Comparison of ENCODE assay signal across 20 cellular contexts in the genomic region with DNA sequence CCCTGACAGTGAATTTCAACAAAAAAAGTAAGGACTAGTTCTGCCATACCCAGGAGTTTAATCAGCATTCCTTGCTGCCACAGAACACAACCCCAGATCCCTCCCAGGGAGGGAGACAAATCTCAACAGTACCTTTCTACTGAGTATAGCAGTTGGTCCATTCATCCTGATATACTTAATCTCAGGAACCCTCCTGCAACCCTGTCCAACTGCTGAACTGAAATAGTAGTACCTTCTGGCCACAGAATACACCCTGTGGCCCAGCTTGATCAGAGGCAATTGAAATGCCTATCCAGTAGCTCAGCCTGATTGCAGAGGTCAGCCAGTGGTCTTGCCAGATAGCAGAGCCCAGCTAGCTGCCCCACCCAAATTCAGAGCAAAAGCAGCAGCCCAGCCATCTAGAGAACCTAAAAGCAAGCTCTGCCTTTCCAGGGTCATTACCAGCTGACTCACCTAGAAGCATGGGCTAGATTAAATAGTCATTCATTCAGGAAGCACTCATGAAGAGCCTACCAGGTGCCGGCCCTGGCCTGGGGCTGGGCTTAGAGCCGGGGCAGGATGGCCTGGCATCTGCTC. TPM values are rescaled to one million over a fixed set of nuclear protein-coding genes. Genes with fewer than 3 reads are reported as not detected.
DNase-seq lines count a peak whose midpoint lies in the region; ATAC-seq, FAIRE-seq and TF ChIP-seq lines count a peak whose summit lies in the region.
"Had no signal": no experiment of that assay in that cellular context is flagged by ENCODE, and none has a peak within 500 bp of the region (broad histone marks: within the 10 kb centered on the region; RNA-seq: fewer than 3 reads in every experiment).

No MANE protein-coding gene starts in this region.

- H3K9me2 ChIP-seq in SK-N-SH: no peaks in the 10 kb centered on the region

- H3K4me2 ChIP-seq in SK-N-SH (no peak overlapping the region), osteoblast (ENCODE audit: insufficient read depth, low read length) (no peak overlapping the region)

- POLR2A ChIA-PET in SK-N-SH (lab: Yijun Ruan, JAX): no interaction called here

- H3K36me3 ChIP-seq in SK-N-SH (replicated peaks in 1 of 2; ENCODE audit: control insufficient read depth in 1 of 2, insufficient read depth in 2 of 2, low read length in 1 of 2): no peaks in the 10 kb centered on the region
- no peaks in the 10 kb centered on the region for H3K36me3 ChIP-seq in MG63
- H3K36me3 ChIP-seq in bronchial epithelial cell (ENCODE audit: control insufficient read depth, insufficient read depth, low read length): no peaks in the 10 kb centered on the region
- H3K36me3 ChIP-seq in osteoblast (ENCODE audit: insufficient read depth, low read length): no peaks in the 10 kb centered on the region
- no peaks in the 10 kb centered on the region for H3K36me3 ChIP-seq in kidney (ENCODE audit: control insufficient read depth in 1 of 2, insufficient read depth in 2 of 2, low read length in 2 of 2)

- no peak overlapping the region for H3K4me3 ChIP-seq in SK-N-SH (ENCODE audit: low read depth in 2 of 2, low read length in 1 of 2)
- no peak overlapping the region for H3K4me3 ChIP-seq in MG63
- no peak overlapping the region for H3K4me3 ChIP-seq in bronchial epithelial cell (ENCODE audit: low read depth, low read length)
- H3K4me3 ChIP-seq in osteoblast (ENCODE audit: insufficient read depth, low read length): no peak overlapping the region
- H3K4me3 ChIP-seq in kidney (ENCODE audit: low read length in 2 of 2): no peak overlapping the region
- H3K4me3 ChIP-seq: K562 had no signal

- no peak for DNase-seq in SK-N-SH
- DNase-seq in MG63: peak; percentile 69
- no peak for DNase-seq in bronchial epithelial cell (ENCODE audit: low read depth)
- DNase-seq in osteoblast (ENCODE audit: insufficient read length, low spot score, missing footprints): peak; percentile 39
- no peak for DNase-seq in NOMO-1 treated with dmso at 0.1 percent for 144 hours (lab: John Stamatoyannopoulos, UW; ENCODE audit: unreplicated experiment)
- DNase-seq in kidney: no peak
- DNase-seq: COR-L47, GDM1, NCI-H1092 treated with DMSO at 0.1 percent for 48 hours, NCI-H1694 treated with DMSO at 0.1 percent for 48 hours, NCI-H82, SIG-M5 had no signal

- H3K9ac ChIP-seq in SK-N-SH (no peak overlapping the region), kidney (ENCODE audit: low read length in 2 of 2) (no peak overlapping the region)

- H3K27ac ChIP-seq in SK-N-SH (ENCODE audit: low read depth in 2 of 2, low read length in 1 of 2) (no peak overlapping the region), osteoblast (ENCODE audit: low read depth, low read length) (no peak overlapping the region), kidney (ENCODE audit: low read depth in 2 of 2, low read length in 2 of 2) (no peak overlapping the region)
- H3K27ac ChIP-seq: 22Rv1, C4-2B had no signal

- no peaks in the 10 kb centered on the region for H3K27me3 ChIP-seq in SK-N-SH (ENCODE audit: insufficient read depth)
- H3K27me3 ChIP-seq in MG63: no peaks in the 10 kb centered on the region
- no peaks in the 10 kb centered on the region for H3K27me3 ChIP-seq in bronchial epithelial cell (ENCODE audit: control insufficient read depth, insufficient read depth, low read length)
- no peaks in the 10 kb centered on the region for H3K27me3 ChIP-seq in osteoblast (ENCODE audit: insufficient read depth, low read length)

- TF ChIP-seq CTCF in SK-N-SH (IDR thresholded peaks at IDR 0.05) (no peak), bronchial epithelial cell (IDR thresholded peaks at IDR 0.05; ENCODE audit: insufficient read depth, low read length, severe bottlenecking) (no peak), osteoblast (IDR thresholded peaks at IDR 0.05; ENCODE audit: extremely low read depth, low read depth, low read length) (no peak), kidney (IDR thresholded peaks at IDR 0.05; ENCODE audit: borderline replicate concordance, extremely low read depth, insufficient read depth) (no peak)

- intact Hi-C loops in kidney (cut with DNase I): no loop called here

- no peaks in the 10 kb centered on the region for H4K20me1 ChIP-seq in SK-N-SH (ENCODE audit: insufficient read depth)
- H4K20me1 ChIP-seq in osteoblast (ENCODE audit: insufficient read depth, low read length): no peaks in the 10 kb centered on the region

- no peaks in the 10 kb centered on the region for H3K79me2 ChIP-seq in SK-N-SH (ENCODE audit: insufficient read depth)
- H3K79me2 ChIP-seq in osteoblast (ENCODE audit: insufficient read depth, low read length): no peaks in the 10 kb centered on the region

- CTCF ChIA-PET in SK-N-SH (lab: Yijun Ruan, JAX): no interaction called here

- 0% methylated on average over 1 of the region's 2 CpGs for WGBS in SK-N-SH (ENCODE audit: low lambda C conversion rate)

- TF ChIP-seq RAD21 in SK-N-SH (IDR thresholded peaks at IDR 0.05; ENCODE audit: low read length): no peak

- H3K4me1 ChIP-seq in SK-N-SH (ENCODE audit: control insufficient read depth in 1 of 2, insufficient read depth in 2 of 2, low read depth in 1 of 2, low read length in 1 of 2) (no peaks in the 10 kb centered on the region), osteoblast (ENCODE audit: insufficient read depth, low read length) (no peaks in the 10 kb centered on the region), kidney (ENCODE audit: control insufficient read depth in 1 of 2, insufficient read depth in 1 of 2, low read depth in 1 of 2, low read length in 2 of 2) (no peaks in the 10 kb centered on the region)

- H2AFZ ChIP-seq in SK-N-SH (ENCODE audit: low read depth) (no peak overlapping the region), osteoblast (ENCODE audit: low read length) (no peak overlapping the region)

- ATAC-seq in SK-N-SH treated with all-trans-retinoic acid at 6 μM for 48 hours (no peak), GM19351 (IDR thresholded peaks at IDR 0.05; ENCODE audit: unreplicated experiment) (no peak)
- ATAC-seq: K562 had no signal

- FAIRE-seq in bronchial epithelial cell (lab: Jason Lieb, UNC): peak; percentile 52
- FAIRE-seq in kidney (lab: Jason Lieb, UNC): no peak
- FAIRE-seq: K562, RCC 7860 had no signal

- H3F3A ChIP-seq in SK-N-SH (replicated peaks; ENCODE audit: insufficient read depth): no peaks in the 10 kb centered on the region

- no peak for TF ChIP-seq EP300 in SK-N-SH (IDR thresholded peaks at IDR 0.05; ENCODE audit: borderline replicate concordance in 1 of 2, low read depth in 1 of 2, low read length in 1 of 2)

- H3K9me3 ChIP-seq in SK-N-SH: peaks cover 7% of the 10 kb centered on the region; the same call in 1 of the 2 replicates
- H3K9me3 ChIP-seq in MG63: no peaks in the 10 kb centered on the region
- H3K9me3 ChIP-seq in osteoblast (ENCODE audit: low read depth, low read length): no peaks in the 10 kb centered on the region
- H3K9me3 ChIP-seq in kidney (ENCODE audit: control insufficient read depth in 1 of 2, low read length in 2 of 2): no peaks in the 10 kb centered on the region

TF ChIP-seq in SK-N-SH, 30 proteins besides CTCF, POLR2A, EP300 and RAD21 (continues in another document):
- TF ChIP-seq RFX5 (IDR thresholded peaks at IDR 0.05; ENCODE audit: low read length): no peak

TF ChIP-seq in SK-N-SH treated with all-trans-retinoic acid at 6 μM for 48 hours, 23 proteins besides CTCF, POLR2A, EP300 and RAD21 (continues in another document):
- no peak for TF ChIP-seq POU6F1 (CRISPR knock-in tag; IDR thresholded peaks at IDR 0.05; ENCODE audit: borderline replicate concordance, low read depth)
- TF ChIP-seq ZNF8 (CRISPR knock-in tag; IDR thresholded peaks at IDR 0.05): no peak
- TF ChIP-seq RARB (CRISPR knock-in tag; IDR thresholded peaks at IDR 0.05): no peak
- no peak for TF ChIP-seq SNAI2 (CRISPR knock-in tag; IDR thresholded peaks at IDR 0.05)
- no peak for TF ChIP-seq TSHZ2 (CRISPR knock-in tag; IDR thresholded peaks at IDR 0.05)

RNA-seq across cellular contexts. Expression of gene RHOJ, which starts 40.0 kb away (rescaled TPM):
- polyA plus RNA-seq in SK-N-SH (2012; rRNA removed) (12.1 and 16.7 TPM in 2 replicates), kidney (ENCODE audit: insufficient read depth, low read depth, low replicate concordance) (4.0 TPM)
- polyA plus RNA-seq in SK-N-SH (2012; cell fraction: cytosol; rRNA removed): 7.5 and 9.2 TPM in 2 replicates
- 16.7 and 28.3 TPM in 2 replicates for polyA plus RNA-seq in SK-N-SH (2012; cell fraction: nucleus; rRNA removed)
- not detected in 2 replicates for total RNA-seq in MG63 (2014; rRNA removed; shearing (Covaris generic); ENCODE audit: low replicate concordance)
- total RNA-seq in bronchial epithelial cell (not detected in 2 replicates), osteoblast (3.8 and 4.3 TPM in 2 replicates), kidney (20.0 TPM)
- total RNA-seq: HT-29, K562, NCI-H460 had no signal
- polyA plus RNA-seq: K562 had no signal

Comparison
In these comparisons a context has a peak if more than half of its experiments do, and no peak if none do; other contexts are left out.
1. DNase-seq: peak in MG63 (single experiment) and osteoblast (single experiment); none in SK-N-SH (single experiment), bronchial epithelial cell (single experiment), NOMO-1 treated with dmso at 0.1 percent for 144 hours (single experiment) and kidney (single experiment).